ENCODE assay signal across 17 cellular contexts in genomic region chr4:80154547-80154933, GRCh38. TPM values are rescaled to one million over a fixed set of nuclear protein-coding genes. Genes with fewer than 3 reads are reported as not detected.
A peak's percentile ranks its signal among the peaks of the same experiment; 100 is the strongest.
DNase-seq lines count a peak whose midpoint lies in the region; ATAC-seq and TF ChIP-seq lines count a peak whose summit lies in the region.
"Had no signal": no experiment of that assay in that cellular context is flagged by ENCODE, and none has a peak within 500 bp of the region (broad histone marks: within the 10 kb centered on the region; RNA-seq: fewer than 3 reads in every experiment).

No MANE protein-coding gene starts in this region.

- H3K36me3 Mint-ChIP-seq in T-helper 17 cell (ENCODE audit: low read depth), result peaks cover 5% of the 10 kb centered on the region

- peak; percentile 11 for DNase-seq in NCI-H2171 treated with DMSO at 0.1 percent for 48 hours (lab: John Stamatoyannopoulos, UW)
- no peak for DNase-seq in NCI-H2171 (lab: John Stamatoyannopoulos, UW)
- DNase-seq in NCI-H187 treated with DMSO at 0.1 percent for 48 hours (lab: John Stamatoyannopoulos, UW), result peak; percentile 69
- DNase-seq in T-helper 17 cell, result no peak
- DNase-seq in iris pigment epithelial cell (ENCODE audit: low read depth), result peak; percentile 33
- no peak for DNase-seq in ACHN
- DNase-seq in posterior cingulate gyrus, result no peak
- DNase-seq in omental fat pad (ENCODE audit: low spot score), result no peak
- DNase-seq: activated CD4-positive, alpha-beta T cell treated with anti-CD3 and anti-CD28 coated beads for 1 hour; activated gamma-delta T cell treated with Interleukin-2 at 50 U/mL for 16 hours; nucleus accumbens; OCI-M1; SW 1271 had no signal

- peaks cover 10% of the 10 kb centered on the region for H3K4me1 Mint-ChIP-seq in T-helper 17 cell
- H3K4me1 Mint-ChIP-seq: GM23338 had no signal

- no peaks in the 10 kb centered on the region for H3K27me3 Mint-ChIP-seq in T-helper 17 cell

- H3K9me3 ChIP-seq in T-helper 17 cell (ENCODE audit: control insufficient read depth, low read length, poor library complexity, severe bottlenecking), result no peaks in the 10 kb centered on the region
- H3K9me3 ChIP-seq: A549, gastroesophageal sphincter had no signal

- intact Hi-C loops in posterior cingulate gyrus (cut with DNase I), result no loop called here

- no peak for ATAC-seq in T-helper 17 cell
- no peak for ATAC-seq in omental fat pad (ENCODE audit: low FRiP score)
- ATAC-seq: A549, gastroesophageal sphincter, GM23338, HepG2 had no signal

- peak overlapping the region; percentile 56 for H3K4me3 Mint-ChIP-seq in T-helper 17 cell
- H3K4me3 Mint-ChIP-seq: GM23338 had no signal

- H3K27ac Mint-ChIP-seq in T-helper 17 cell, result peak overlapping the region; percentile 81
- H3K27ac Mint-ChIP-seq: GM23338 had no signal

- in situ Hi-C loops in ACHN (cut with HindIII; ENCODE audit: low pct_ligation_motif_present, low pct_unique_long_range_greater_than_20kb, low sequenced_read_pairs), result no loop called here

- TF ChIP-seq CTCF in omental fat pad (IDR thresholded peaks at IDR 0.05), result no peak

RNA-seq across cellular contexts. Expression of gene PRDM8, which starts 42.8 kb away (rescaled TPM):
- total RNA-seq in T-helper 17 cell (10 to 100 TPM; 10.2 to 20.0 TPM), omental fat pad (1 to 10 TPM; 1.4 to 5.2 (median 3.2) TPM)
- total RNA-seq: GM23338, HepG2 had no signal

Comparison
In these comparisons a context has a peak if more than half of its experiments do, and no peak if none do; other contexts are left out.
1. DNase-seq: peak in NCI-H2171 treated with DMSO at 0.1 percent for 48 hours (single experiment), NCI-H187 treated with DMSO at 0.1 percent for 48 hours (single experiment) and iris pigment epithelial cell (single experiment); none in NCI-H2171 (single experiment), T-helper 17 cell (0 of 3), ACHN (single experiment), posterior cingulate gyrus (0 of 10) and omental fat pad (single experiment).